ENCODE assay signal across 13 cellular contexts in the genomic region with DNA sequence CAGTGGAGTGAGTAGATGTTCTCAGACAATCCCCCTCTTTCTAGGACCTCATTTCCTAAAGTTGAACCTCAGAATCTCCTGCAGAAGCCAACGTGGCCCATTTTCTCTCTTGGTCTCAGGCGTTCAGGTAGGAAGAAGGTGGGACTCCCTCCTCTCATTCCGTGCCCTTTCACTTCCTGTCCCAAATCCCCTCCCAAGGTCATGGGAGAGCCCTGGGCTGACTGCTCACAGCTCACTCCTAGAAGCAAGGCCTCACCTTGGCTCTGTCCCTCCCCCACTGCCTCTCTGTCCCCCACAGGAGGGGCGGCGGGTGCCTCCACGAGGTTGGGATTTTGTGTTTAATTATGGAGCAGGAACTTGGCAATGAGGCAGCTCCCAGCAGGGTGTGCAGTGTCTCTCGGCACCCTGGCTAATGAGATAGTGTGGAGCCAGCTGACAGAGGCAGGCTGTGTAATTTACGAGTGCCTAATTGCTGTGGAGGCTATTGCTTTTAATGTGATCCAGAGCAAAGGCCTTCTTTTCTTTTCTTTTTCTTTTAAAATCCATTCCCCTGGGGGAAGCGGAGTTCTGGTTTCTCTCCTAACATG. TPM values are rescaled to one million over a fixed set of nuclear protein-coding genes. Genes with fewer than 3 reads are reported as not detected.
DNase-seq lines count a peak whose midpoint lies in the region; ATAC-seq, FAIRE-seq and TF ChIP-seq lines count a peak whose summit lies in the region.
"Had no signal": no experiment of that assay in that cellular context is flagged by ENCODE, and none has a peak within 500 bp of the region (broad histone marks: within the 10 kb centered on the region; RNA-seq: fewer than 3 reads in every experiment).

No MANE protein-coding gene starts in this region.

- no peaks in the 10 kb centered on the region for H3K79me1 ChIP-seq in H1 (ENCODE audit: low read depth, low read length)

- CTCF ChIA-PET in H1 (lab: Charles Lee; ENCODE audit: partially characterized antibody), result interaction anchor here (0.8 to 47.3 kb wide), 7 partner anchors 4 to 520 kb away, joined by 3 to 1626 read pairs (median 302); partner anchors contain the start of genes BLACAT1, CDK18 and LEMD1

- H3K14ac ChIP-seq in H1 (ENCODE audit: insufficient read length), result no peak overlapping the region

- no peak overlapping the region for H2BK120ac ChIP-seq in H1 (replicated peaks; ENCODE audit: low read depth, low read length)

- H2BK5ac ChIP-seq in H1 (ENCODE audit: low read depth, low read length), result peak overlapping the region; percentile 66; the same call in 1 of the 2 replicates

- H3K4ac ChIP-seq in H1 (replicated peaks; ENCODE audit: insufficient read length, low read depth, low read length), result no peak overlapping the region

- H2BK15ac ChIP-seq in H1 (ENCODE audit: low read length), result no peak overlapping the region

- H3K27ac ChIP-seq in H1 (ENCODE audit: low read depth, low read length) (no peak overlapping the region), small intestine (ENCODE audit: low read depth in 1 of 2, low read length in 1 of 2) (no peak overlapping the region)
- H3K27ac ChIP-seq: parathyroid adenoma, thoracic aorta had no signal

- TF ChIP-seq RAD21 in Ishikawa (IDR thresholded peaks at IDR 0.05; ENCODE audit: low read depth) (no peak), H1 (IDR thresholded peaks at IDR 0.05 in 1 of 2, conservative IDR thresholded peaks at IDR 0.05 in 1 of 2; ENCODE audit: low read depth in 2 of 2, low read length in 2 of 2) (no peak)

- peak overlapping the region; percentile 32; the same call in 1 of the 2 replicates for H2BK12ac ChIP-seq in H1 (ENCODE audit: low read depth, low read length)

- H3K9ac ChIP-seq in H1 (replicated peaks in 1 of 4; ENCODE audit: extremely low read depth in 1 of 4, low read depth in 3 of 4, low read length in 3 of 4), result no peak overlapping the region
- H3K9ac ChIP-seq: parathyroid adenoma had no signal

- H3K27me3 ChIP-seq in H1 (replicated peaks in 1 of 4; ENCODE audit: control insufficient read depth in 3 of 4, extremely low read depth in 1 of 4, insufficient read depth in 3 of 4, low read length in 3 of 4), result no peaks in the 10 kb centered on the region
- H3K27me3 ChIP-seq in small intestine (ENCODE audit: control insufficient read depth in 2 of 2, insufficient read depth in 2 of 2, low read length in 2 of 2), result no peaks in the 10 kb centered on the region

- peak overlapping the region; percentile 10 for H4K5ac ChIP-seq in H1 (ENCODE audit: insufficient read length, low read depth, low read length)

- H2AFZ ChIP-seq in H1 (ENCODE audit: low read length), result peak overlapping the region; percentile 12; the same call in 1 of the 2 replicates
- H2AFZ ChIP-seq: parathyroid adenoma had no signal

- H3K56ac ChIP-seq in H1 (replicated peaks; ENCODE audit: insufficient read length, low read depth, low read length), result no peak overlapping the region

- no peak for TF ChIP-seq POLR2A in H1 (IDR thresholded peaks at IDR 0.05; ENCODE audit: control extremely low read depth in 1 of 2, low read depth in 2 of 2, low read length in 2 of 2)
- TF ChIP-seq POLR2A in GM18505 (IDR thresholded peaks at IDR 0.05; ENCODE audit: borderline replicate concordance, extremely low read depth, insufficient read depth, insufficient read length), result no peak

- FAIRE-seq in H1 (lab: Jason Lieb, UNC), result no peak
- no peak for FAIRE-seq in small intestine (lab: Jason Lieb, UNC)

- H3K4me3 ChIP-seq in H1 (ENCODE audit: extremely low read depth in 1 of 4, insufficient read depth in 2 of 4, low read depth in 3 of 4, low read length in 4 of 4), result no peak overlapping the region
- no peak overlapping the region for H3K4me3 ChIP-seq in small intestine (ENCODE audit: low read depth in 1 of 2, low read length in 2 of 2)
- H3K4me3 ChIP-seq: thoracic aorta had no signal

- H3K9me3 ChIP-seq in H1 (ENCODE audit: insufficient read depth in 2 of 2, low read depth in 1 of 2, low read length in 1 of 2), result no peaks in the 10 kb centered on the region
- no peaks in the 10 kb centered on the region for H3K9me3 ChIP-seq in small intestine (ENCODE audit: control insufficient read depth, low read depth)
- H3K9me3 ChIP-seq: thoracic aorta had no signal

- ATAC-seq in GM18861 (IDR thresholded peaks at IDR 0.05; ENCODE audit: unreplicated experiment) (no peak), GM18505 (IDR thresholded peaks at IDR 0.05; ENCODE audit: unreplicated experiment) (no peak)
- ATAC-seq: left lobe of liver had no signal

- peak overlapping the region; percentile 75; the same call in 1 of the 2 replicates for H3K18ac ChIP-seq in H1 (ENCODE audit: extremely low read depth, low read length)

- H3K4me1 ChIP-seq in H1 (replicated peaks in 1 of 4; ENCODE audit: control insufficient read depth in 3 of 4, insufficient read depth in 4 of 4, low read length in 3 of 4), result peaks cover 10 to 23% (median 16%) of the 10 kb centered on the region in 4 experiments
- H3K4me1 ChIP-seq in small intestine (ENCODE audit: control insufficient read depth in 2 of 2, insufficient read depth in 1 of 2, low read depth in 1 of 2, low read length in 1 of 2), result no peaks in the 10 kb centered on the region
- H3K4me1 ChIP-seq: parathyroid adenoma had no signal

- no peak overlapping the region for H4K8ac ChIP-seq in H1 (ENCODE audit: extremely low read depth, insufficient read depth, low read length)

- H3K23me2 ChIP-seq in H1 (ENCODE audit: low read depth, low read length), result no peaks in the 10 kb centered on the region

- H2BK20ac ChIP-seq in H1 (ENCODE audit: low read length), result peak overlapping the region; percentile 87; the same call in 1 of the 2 replicates

- peak overlapping the region; percentile 21 to 24; a peak in 1 of 4 replicates for H3K4me2 ChIP-seq in H1 (ENCODE audit: insufficient read depth in 1 of 2, low read depth in 2 of 2, low read length in 2 of 2)

- no peak overlapping the region for H2AK5ac ChIP-seq in H1 (ENCODE audit: low read depth, low read length)

- H3K23ac ChIP-seq in H1 (ENCODE audit: insufficient read length), result no peak overlapping the region

- WGBS in H1 (ENCODE audit: extremely low coverage in 1 of 2, insufficient coverage in 1 of 2, insufficient read length in 1 of 2, insufficient replicate concordance in 2 of 2, low coverage in 1 of 2, low lambda C conversion rate in 2 of 2, missing lambda C conversion rate in 1 of 2), 2 experiments, result 59% methylated on average over 9 of the region's 9 CpGs; no CpG with 5 or more reads in 1 of the 2 experiments
- WGBS in small intestine, 3 donors, result 21 to 49% (median 30%) methylated on average over 9 of the region's 9 CpGs

- H3K79me2 ChIP-seq in H1 (ENCODE audit: control insufficient read depth in 1 of 2, insufficient read depth in 2 of 2, low read length in 2 of 2), result no peaks in the 10 kb centered on the region
- H3K79me2 ChIP-seq: parathyroid adenoma had no signal

- peak overlapping the region; percentile 40 for H4K91ac ChIP-seq in H1 (replicated peaks; ENCODE audit: insufficient read length, low read length)

- peak; percentile 58; the same call in 1 of the 2 replicates for TF ChIP-seq EP300 in Ishikawa (IDR thresholded peaks at IDR 0.05; ENCODE audit: borderline replicate concordance)
- no peak for TF ChIP-seq EP300 in H1 (IDR thresholded peaks at IDR 0.05; ENCODE audit: borderline replicate concordance in 1 of 2, low read depth in 2 of 2, low read length in 2 of 2)

- POLR2A ChIA-PET in H1 (lab: Charles Lee; ENCODE audit: partially characterized antibody), result interaction anchor here (1.0 to 4.4 kb wide), 6 partner anchors 10 to 52 kb away, joined by 3 to 14 read pairs (median 4); partner anchors contain the start of gene CDK18

- no peaks in the 10 kb centered on the region for H4K20me1 ChIP-seq in H1 (replicated peaks in 1 of 2; ENCODE audit: control insufficient read depth in 1 of 2, insufficient read depth in 2 of 2, low read length in 2 of 2)

- DNase-seq in NCI-H345 (lab: John Stamatoyannopoulos, UW) (peak; percentile 90), H1 (ENCODE audit: low read depth in 1 of 2, low spot score in 2 of 2) (no peak), small intestine (peak; percentile 56), T-helper 2 cell (no peak), DMS53 treated with DMSO at 0.1 percent for 48 hours (lab: John Stamatoyannopoulos, UW; ENCODE audit: unreplicated experiment) (no peak)
- DNase-seq: DND-41 had no signal

- H3K36me3 ChIP-seq in H1 (ENCODE audit: control insufficient read depth in 2 of 4, insufficient read depth in 4 of 4, low read length in 3 of 4) (no peaks in the 10 kb centered on the region), small intestine (ENCODE audit: control insufficient read depth in 2 of 2, insufficient read depth in 2 of 2, low read length in 2 of 2) (no peaks in the 10 kb centered on the region)
- H3K36me3 ChIP-seq: thoracic aorta had no signal

- no peak for TF ChIP-seq CTCF in H1 (IDR thresholded peaks at IDR 0.05; ENCODE audit: control extremely low read depth in 1 of 3, insufficient read depth in 1 of 3, low read depth in 1 of 3, low read length in 3 of 3)

TF ChIP-seq in Ishikawa, 13 proteins besides CTCF, POLR2A, EP300 and RAD21 (continues in another document):
- TF ChIP-seq TAF1 (IDR thresholded peaks at IDR 0.05; ENCODE audit: low read depth), result no peak

TF ChIP-seq in H1, 55 proteins besides CTCF, POLR2A, EP300 and RAD21 (continues in another document):
- TF ChIP-seq RBBP5 (IDR thresholded peaks at IDR 0.05; ENCODE audit: borderline replicate concordance, low read depth, low read length), result no peak
- TF ChIP-seq CHD1 (IDR thresholded peaks at IDR 0.05; ENCODE audit: low read depth, low read length), result no peak

RNA-seq across cellular contexts. Expression of gene CDK18, which starts 9.1 kb away (rescaled TPM):
- total RNA-seq in H1 (2021; fragmentation: NEBNext Ultra II Directional; extraction: Animal tissue kit (Norgen Biotek cat#: 25700)), result 40.9 and 44.0 TPM in 2 replicates
- polyA plus RNA-seq in H1 (2011; rRNA removed) (31.2 and 50.3 TPM in 2 replicates), small intestine (10 to 100 TPM; 32.7 to 62.4 (median 43.8) TPM)
- 19.7 TPM for polyA plus RNA-seq in H1 (2011; cell fraction: cytosol; rRNA removed)
- 102 TPM for polyA plus RNA-seq in H1 (2011; cell fraction: nucleus; rRNA removed)
- 35.9 to 57.1 TPM (median 46.6 TPM) in 4 replicates for polyA plus RNA-seq in H1 (2012, experiment 1 of 2)
- polyA plus RNA-seq in H1 (2012, experiment 2 of 2), result 29.8 TPM
- 31.5 TPM for polyA plus RNA-seq in H1 (2013, experiment 1 of 2)
- 31.7 TPM for polyA plus RNA-seq in H1 (2013, experiment 2 of 2)
- 37.0 and 48.0 TPM in 2 replicates for polyA minus RNA-seq in H1 (2011; rRNA and poly(A)+ RNA removed)
- polyA minus RNA-seq in H1 (2011; cell fraction: cytosol; rRNA and poly(A)+ RNA removed), result 25.8 TPM
- polyA minus RNA-seq in H1 (2011; cell fraction: nucleus; rRNA and poly(A)+ RNA removed), result 61.8 TPM

RNA-seq across cellular contexts. Expression of gene BLACAT1, which starts 39.5 kb away (rescaled TPM):
- total RNA-seq in H1 (2021; fragmentation: NEBNext Ultra II Directional; extraction: Animal tissue kit (Norgen Biotek cat#: 25700)), result 3.5 and 3.8 TPM in 2 replicates
- 6.3 and 10.5 TPM in 2 replicates for polyA plus RNA-seq in H1 (2011; rRNA removed)
- 7.2 TPM for polyA plus RNA-seq in H1 (2011; cell fraction: cytosol; rRNA removed)
- polyA plus RNA-seq in H1 (2011; cell fraction: nucleus; rRNA removed), result 18.7 TPM
- 6.7 to 8.3 TPM (median 7.4 TPM) in 4 replicates for polyA plus RNA-seq in H1 (2012, experiment 1 of 2)
- 5.7 TPM for polyA plus RNA-seq in H1 (2012, experiment 2 of 2)
- 3.9 TPM for polyA plus RNA-seq in H1 (2013, experiment 1 of 2)
- polyA plus RNA-seq in H1 (2013, experiment 2 of 2), result 3.9 TPM
- polyA minus RNA-seq in H1 (2011; rRNA and poly(A)+ RNA removed), result 13.1 and 19.7 TPM in 2 replicates
- 4.6 TPM for polyA minus RNA-seq in H1 (2011; cell fraction: cytosol; rRNA and poly(A)+ RNA removed)
- polyA minus RNA-seq in H1 (2011; cell fraction: nucleus; rRNA and poly(A)+ RNA removed), result 11.3 TPM
- polyA plus RNA-seq in small intestine, result under 1 TPM in 2 of 3 donors, not detected in 1; 0.22 to 0.30 TPM
- total RNA-seq: chondrocyte, thoracic aorta had no signal

Comparison
In these comparisons a context has a peak if more than half of its experiments do, and no peak if none do; other contexts are left out.
1. DNase-seq: peak in NCI-H345 (single experiment) and small intestine (single experiment); none in H1 (0 of 2), T-helper 2 cell (0 of 5) and DMS53 treated with DMSO at 0.1 percent for 48 hours (single experiment).